ENCODE assay signal across 31 cellular contexts in genomic region chr15:79837846-79838245, GRCh38.
"Had no signal": no experiment of that assay in that cellular context is flagged by ENCODE, and none has a peak within 500 bp of the region (broad histone marks: within the 10 kb centered on the region; RNA-seq: fewer than 3 reads in every experiment).

No MANE protein-coding gene starts in this region.

- H3K27ac ChIP-seq: body of pancreas, coronary artery, esophagus squamous epithelium, heart left ventricle, WERI-Rb-1 had no signal

- H3K27me3 Mint-ChIP-seq: activated B cell treated with CpG ODN at 0.5 μM for 24 hours; activated CD8-positive, alpha-beta T cell treated with anti-CD3 and anti-CD28 coated beads for 36 hours; activated naive CD8-positive, alpha-beta T cell; activated T-helper 17 cell treated with anti-CD3 and anti-CD28 coated beads, Interleukin-2, amount 50 U/mL, for 72 hours; dendritic cell treated with granulocyte-macrophage colony-stimulating factor and Interleukin-4, amounts not matched to agents 40 ng/mL and 50 ng/mL, for 4 days; T-cell; T-helper 17 cell had no signal

- H3K27ac Mint-ChIP-seq: activated B cell treated with CpG ODN at 0.5 μM for 24 hours; activated CD8-positive, alpha-beta T cell treated with anti-CD3 and anti-CD28 coated beads for 36 hours; activated naive CD8-positive, alpha-beta T cell; activated T-helper 17 cell treated with anti-CD3 and anti-CD28 coated beads, Interleukin-2, amount 50 U/mL, for 72 hours; dendritic cell treated with granulocyte-macrophage colony-stimulating factor and Interleukin-4, amounts not matched to agents 40 ng/mL and 50 ng/mL, for 4 days; T-cell; T-helper 17 cell; T-helper 2 cell treated with Interferon-gamma antibody and Interleukin-4, amounts not matched to agents 5 μg/mL and 100 μg/mL, for 36 hours had no signal

- H3K9me3 Mint-ChIP-seq: activated B cell treated with CpG ODN at 0.5 μM for 24 hours; activated CD8-positive, alpha-beta T cell treated with anti-CD3 and anti-CD28 coated beads for 36 hours; activated T-cell treated with anti-CD3 and anti-CD28 coated beads, Interleukin-2, amount 50 U/mL, for 4 hours; activated T-helper 17 cell treated with anti-CD3 and anti-CD28 coated beads, Interleukin-2, amount 50 U/mL, for 72 hours; dendritic cell treated with granulocyte-macrophage colony-stimulating factor and Interleukin-4, amounts not matched to agents 40 ng/mL and 50 ng/mL, for 4 days; T-cell; T-helper 2 cell treated with Interferon-gamma antibody and Interleukin-4, amounts not matched to agents 5 μg/mL and 100 μg/mL, for 36 hours had no signal

- H3K4me1 Mint-ChIP-seq: activated B cell treated with CpG ODN at 0.5 μM for 24 hours had no signal

- DNase-seq: activated B cell treated with CpG ODN at 0.5 μM for 24 hours; activated CD4-positive, alpha-beta T cell treated with anti-CD3 and anti-CD28 coated beads for 48 hours; activated CD4-positive, alpha-beta T cell treated with anti-CD3 and anti-CD28 coated beads, Interleukin-2, amount 50 U/mL, for 1 hour; activated CD4-positive, alpha-beta T cell treated with anti-CD3 and anti-CD28 coated beads, Interleukin-2, amount 50 U/mL, for 48 hours; activated CD8-positive, alpha-beta memory T cell treated with anti-CD3 and anti-CD28 coated beads for 24 hours; activated CD8-positive, alpha-beta T cell treated with anti-CD3 and anti-CD28 coated beads for 36 hours; activated effector memory CD4-positive, alpha-beta T cell treated with Interleukin-2 at 50 U/mL for 16 hours; activated gamma-delta T cell treated with Interleukin-2 at 50 U/mL for 16 hours; activated naive CD4-positive, alpha-beta T cell treated with anti-CD3 and anti-CD28 coated beads, Interleukin-2, amount 50 U/mL, for 16 hours; activated naive CD4-positive, alpha-beta T cell treated with Interleukin-2 at 50 U/mL for 16 hours; activated T-cell treated with anti-CD3 and anti-CD28 coated beads, Interleukin-2, amount 50 U/mL, for 4 hours; amygdala; aorta; body of pancreas; central memory CD4-positive, alpha-beta T cell; dorsolateral prefrontal cortex; effector memory CD4-positive, alpha-beta T cell; erythroblast; esophagus squamous epithelium; glutamatergic neuron; heart left ventricle; SW 1271; T-cell; T-helper 17 cell; T1000; WERI-Rb-1 had no signal

- H3K4me3 Mint-ChIP-seq: activated B cell treated with CpG ODN at 0.5 μM for 24 hours; activated CD8-positive, alpha-beta T cell treated with anti-CD3 and anti-CD28 coated beads for 36 hours; activated naive CD8-positive, alpha-beta T cell; activated T-cell treated with anti-CD3 and anti-CD28 coated beads, Interleukin-2, amount 50 U/mL, for 4 hours; activated T-helper 17 cell treated with anti-CD3 and anti-CD28 coated beads, Interleukin-2, amount 50 U/mL, for 72 hours; dendritic cell treated with granulocyte-macrophage colony-stimulating factor and Interleukin-4, amounts not matched to agents 40 ng/mL and 50 ng/mL, for 4 days; T-cell; T-helper 17 cell; T-helper 2 cell treated with Interferon-gamma antibody and Interleukin-4, amounts not matched to agents 5 μg/mL and 100 μg/mL, for 36 hours had no signal
